9 cellular contexts compared by ENCODE assay signal in genomic region chr10:30705625-30706149, GRCh38.
DNase-seq lines count a peak whose midpoint lies in the region; ATAC-seq, FAIRE-seq and TF ChIP-seq lines count a peak whose summit lies in the region.
"Had no signal": no experiment of that assay in that cellular context is flagged by ENCODE, and none has a peak within 500 bp of the region (broad histone marks: within the 10 kb centered on the region; RNA-seq: fewer than 3 reads in every experiment).

No MANE protein-coding gene starts in this region.

- no peaks in the 10 kb centered on the region for H3K9me3 ChIP-seq in KOPT-K1 (ENCODE audit: insufficient read depth, low read length, poor library complexity, severe bottlenecking)
- no peaks in the 10 kb centered on the region for H3K9me3 ChIP-seq in lower lobe of right lung
- no peaks in the 10 kb centered on the region for H3K9me3 ChIP-seq in hepatocyte (ENCODE audit: low read depth)
- H3K9me3 ChIP-seq in prostate gland = no peaks in the 10 kb centered on the region
- no peaks in the 10 kb centered on the region for H3K9me3 ChIP-seq in kidney (ENCODE audit: control insufficient read depth in 1 of 2, low read length in 2 of 2)

- no peak for FAIRE-seq in kidney (lab: Jason Lieb, UNC)

- in situ Hi-C loops in ACHN (cut with HindIII; ENCODE audit: low pct_ligation_motif_present, low pct_unique_long_range_greater_than_20kb, low sequenced_read_pairs) = no loop called here

- no peaks in the 10 kb centered on the region for H3K79me2 ChIP-seq in hepatocyte

- no peak overlapping the region for H3K4me2 ChIP-seq in hepatocyte

- TF ChIP-seq POLR2A in prostate gland (IDR thresholded peaks at IDR 0.05) = no peak

- H3K27ac ChIP-seq in KOPT-K1 (ENCODE audit: low read depth, low read length, poor library complexity, severe bottlenecking) = peak overlapping the region; percentile 99
- H3K27ac ChIP-seq in lower lobe of right lung = peak overlapping the region; percentile 41
- H3K27ac ChIP-seq in hepatocyte = no peak overlapping the region
- no peak overlapping the region for H3K27ac ChIP-seq in prostate gland
- H3K27ac ChIP-seq in kidney (ENCODE audit: low read depth in 2 of 2, low read length in 2 of 2) = no peak overlapping the region

- H3K27me3 ChIP-seq in lower lobe of right lung (ENCODE audit: low read depth) (no peaks in the 10 kb centered on the region), hepatocyte (no peaks in the 10 kb centered on the region), prostate gland (replicated peaks; ENCODE audit: insufficient read depth) (no peaks in the 10 kb centered on the region)

- no peak overlapping the region for H3K9ac ChIP-seq in kidney (ENCODE audit: low read length in 2 of 2)

- DNase-seq in lower lobe of right lung (no peak), hepatocyte (ENCODE audit: low spot score) (no peak), prostate gland (ENCODE audit: low spot score) (no peak), kidney (no peak), ACHN (no peak)
- DNase-seq: Right ventricle myocardium superior had no signal

- 67% methylated on average over 9 of the region's 9 CpGs for WGBS in hepatocyte (ENCODE audit: low lambda C conversion rate, missing lambda C conversion rate)
- WGBS in prostate gland = 79% methylated on average over 9 of the region's 9 CpGs

- no peaks in the 10 kb centered on the region for H4K20me1 ChIP-seq in hepatocyte (ENCODE audit: insufficient read depth, poor library complexity, severe bottlenecking)

- TF ChIP-seq CTCF in lower lobe of right lung (IDR thresholded peaks at IDR 0.05) (no peak), hepatocyte (IDR thresholded peaks at IDR 0.05; ENCODE audit: poor library complexity) (no peak), prostate gland (IDR thresholded peaks at IDR 0.05) (no peak), kidney (IDR thresholded peaks at IDR 0.05; ENCODE audit: borderline replicate concordance, extremely low read depth, insufficient read depth) (no peak)

- peak; percentile 4 for ATAC-seq in GM18520 (IDR thresholded peaks at IDR 0.05; ENCODE audit: unreplicated experiment)
- peak; percentile 17 for ATAC-seq in GM21737 (IDR thresholded peaks at IDR 0.05; ENCODE audit: unreplicated experiment)
- ATAC-seq in lower lobe of right lung = peak in 1 of 2 donors; percentile 37

- no peaks in the 10 kb centered on the region for H3K9me2 ChIP-seq in hepatocyte (replicated peaks; ENCODE audit: insufficient read depth)

- no peaks in the 10 kb centered on the region for H3K36me3 ChIP-seq in KOPT-K1 (ENCODE audit: insufficient read depth, low read length)
- no peaks in the 10 kb centered on the region for H3K36me3 ChIP-seq in lower lobe of right lung
- no peaks in the 10 kb centered on the region for H3K36me3 ChIP-seq in hepatocyte (replicated peaks; ENCODE audit: insufficient read depth, low read depth)
- H3K36me3 ChIP-seq in prostate gland = no peaks in the 10 kb centered on the region
- H3K36me3 ChIP-seq in kidney (ENCODE audit: control insufficient read depth in 1 of 2, insufficient read depth in 2 of 2, low read length in 2 of 2) = no peaks in the 10 kb centered on the region

- intact Hi-C loops in lower lobe of right lung (cut with DNase I) (no loop called here), prostate gland (cut with DNase I) (no loop called here), kidney (cut with DNase I) (no loop called here)

- H3K4me3 ChIP-seq in lower lobe of right lung (no peak overlapping the region), hepatocyte (no peak overlapping the region), prostate gland (no peak overlapping the region), kidney (ENCODE audit: low read length in 2 of 2) (no peak overlapping the region)

- H2AFZ ChIP-seq in hepatocyte = no peak overlapping the region

- H3K4me1 ChIP-seq in lower lobe of right lung (no peaks in the 10 kb centered on the region), hepatocyte (ENCODE audit: insufficient read depth) (no peaks in the 10 kb centered on the region), prostate gland (replicated peaks) (no peaks in the 10 kb centered on the region), kidney (ENCODE audit: control insufficient read depth in 1 of 2, insufficient read depth in 1 of 2, low read depth in 1 of 2, low read length in 2 of 2) (peaks cover 0 to 3% of the 10 kb centered on the region in 2 donors)

Comparison
In these comparisons a context has a peak if more than half of its experiments do, and no peak if none do; other contexts are left out.
1. H3K27ac ChIP-seq: peak in KOPT-K1 (single experiment) and lower lobe of right lung (single experiment); none in hepatocyte (single experiment), prostate gland (0 of 2) and kidney (0 of 2).